Comparison of ENCODE assay signal across 8 cellular contexts in genomic region chr15:63506537-63507035, GRCh38. TPM values are rescaled to one million over a fixed set of nuclear protein-coding genes. Genes with fewer than 3 reads are reported as not detected.
DNase-seq lines count a peak whose midpoint lies in the region; ATAC-seq and TF ChIP-seq lines count a peak whose summit lies in the region.

No MANE protein-coding gene starts in this region.

- no peak for TF ChIP-seq CTCF in AG10803 (conservative IDR thresholded peaks at IDR 0.05; ENCODE audit: low read length)
- TF ChIP-seq CTCF in HL-60 (IDR thresholded peaks at IDR 0.05; ENCODE audit: insufficient read depth, low read length) = no peak
- TF ChIP-seq CTCF in GM10248 (IDR thresholded peaks at IDR 0.05; ENCODE audit: control extremely low read depth, extremely low read depth, low read depth, missing control alignments) = no peak

- H3K36me3 ChIP-seq in aorta (ENCODE audit: control insufficient read depth in 1 of 2, insufficient read depth in 2 of 2, low read length in 1 of 2) = no peaks in the 10 kb centered on the region

- peak overlapping the region; percentile 88 for H3K4me3 ChIP-seq in AG10803 (ENCODE audit: low read length)
- peak overlapping the region; percentile 75 for H3K4me3 ChIP-seq in HL-60 (replicated peaks; ENCODE audit: insufficient read depth, low read length)
- H3K4me3 ChIP-seq in aorta (ENCODE audit: low read length in 2 of 2) = no peak overlapping the region

- H3K4me1 Mint-ChIP-seq in activated T-helper 17 cell treated with anti-CD3 and anti-CD28 coated beads, Interleukin-2, amount 50 U/mL, for 72 hours = peaks cover 53% of the 10 kb centered on the region
- H3K4me1 Mint-ChIP-seq in memory B cell = peaks cover 58% of the 10 kb centered on the region

- H3K27ac Mint-ChIP-seq in activated T-helper 17 cell treated with anti-CD3 and anti-CD28 coated beads, Interleukin-2, amount 50 U/mL, for 72 hours = peak overlapping the region; percentile 65
- H3K27ac Mint-ChIP-seq in memory B cell = peak overlapping the region; percentile 90

- peaks cover 0 to 1% of the 10 kb centered on the region in 2 donors for H3K4me1 ChIP-seq in aorta (ENCODE audit: control insufficient read depth in 1 of 2, insufficient read depth in 2 of 2, low read length in 2 of 2)

- CTCF ChIA-PET in GM10248 (lab: Yijun Ruan, JAX) = interaction anchor here (1.3 to 3.7 kb wide), 9 partner anchors 8 to 93 kb away, joined by 4 to 18 read pairs (median 8); no protein-coding TSS in a partner anchor

- no peak for ATAC-seq in activated T-helper 17 cell treated with anti-CD3 and anti-CD28 coated beads, Interleukin-2, amount 50 U/mL, for 72 hours (replicated peaks)
- ATAC-seq in memory B cell (ENCODE audit: low read depth) (no peak), aorta (ENCODE audit: low FRiP score) (no peak), GM21526 (IDR thresholded peaks at IDR 0.05; ENCODE audit: low FRiP score, unreplicated experiment) (no peak)

- H3K27ac ChIP-seq in HL-60 (replicated peaks) (no peak overlapping the region), aorta (ENCODE audit: low read depth in 1 of 2, low read length in 2 of 2) (no peak overlapping the region)

- no peaks in the 10 kb centered on the region for H3K27me3 ChIP-seq in HL-60 (ENCODE audit: insufficient read depth, poor library complexity, severe bottlenecking)
- H3K27me3 ChIP-seq in aorta (ENCODE audit: control insufficient read depth in 1 of 2, insufficient read depth in 2 of 2, low read length in 1 of 2) = no peaks in the 10 kb centered on the region

- POLR2A ChIA-PET in GM10248 (lab: Yijun Ruan, JAX) = interaction anchor here (0.6 kb wide), 1 partner anchor 34 kb away, joined by 3 read pairs; no protein-coding TSS in a partner anchor

- H3K9me3 Mint-ChIP-seq in activated T-helper 17 cell treated with anti-CD3 and anti-CD28 coated beads, Interleukin-2, amount 50 U/mL, for 72 hours = no peaks in the 10 kb centered on the region
- no peaks in the 10 kb centered on the region for H3K9me3 Mint-ChIP-seq in memory B cell

- DNase-seq in AG10803 (ENCODE audit: low read depth) (peak; percentile 8), HL-60 (ENCODE audit: low read depth in 1 of 2, low spot score in 1 of 2) (no peak), memory B cell (ENCODE audit: low spot score in 2 of 2) (no peak), aorta (no peak), GM10248 (ENCODE audit: extremely low spot score) (no peak), NCI-H526 (lab: John Stamatoyannopoulos, UW) (no peak)

- no peaks in the 10 kb centered on the region for H3K9me3 ChIP-seq in aorta (ENCODE audit: control insufficient read depth, low read length)

- H3K27me3 Mint-ChIP-seq in activated T-helper 17 cell treated with anti-CD3 and anti-CD28 coated beads, Interleukin-2, amount 50 U/mL, for 72 hours = no peaks in the 10 kb centered on the region
- no peaks in the 10 kb centered on the region for H3K27me3 Mint-ChIP-seq in memory B cell

- intact Hi-C loops in aorta (cut with DNase I) = loop anchor here (5.0 to 10.0 kb wide), 2 partner anchors 46 to 48 kb away; no protein-coding TSS in a partner anchor

- 86 to 87% methylated on average over 8 of the region's 8 CpGs for WGBS in aorta, 2 donors

- peak overlapping the region; percentile 82 for H3K4me3 Mint-ChIP-seq in activated T-helper 17 cell treated with anti-CD3 and anti-CD28 coated beads, Interleukin-2, amount 50 U/mL, for 72 hours
- H3K4me3 Mint-ChIP-seq in memory B cell = peak overlapping the region; percentile 92

- H3K36me3 Mint-ChIP-seq in activated T-helper 17 cell treated with anti-CD3 and anti-CD28 coated beads, Interleukin-2, amount 50 U/mL, for 72 hours (ENCODE audit: low read depth) = peaks cover 23% of the 10 kb centered on the region
- H3K36me3 Mint-ChIP-seq in memory B cell = no peaks in the 10 kb centered on the region

RNA-seq across cellular contexts. Expression of gene USP3, which starts 2.2 kb away (rescaled TPM):
- 100 to 1,000 TPM in 1 of 2 donors, 10 to 100 TPM in 1; 60.9 to 102 TPM for total RNA-seq in activated T-helper 17 cell treated with anti-CD3 and anti-CD28 coated beads, Interleukin-2, amount 50 U/mL, for 72 hours
- total RNA-seq in aorta = 10 to 100 TPM; 46.9 to 60.0 TPM
- 10 to 100 TPM; 16.3 to 28.9 TPM for polyA plus RNA-seq in aorta

Comparison
In these comparisons a context has a peak if more than half of its experiments do, and no peak if none do; other contexts are left out.
1. H3K4me3 ChIP-seq: peak in AG10803 (single experiment) and HL-60 (single experiment); none in aorta (0 of 2).